Comparison of ENCODE assay signal across 32 cellular contexts in genomic region chr6:168104636-168105035, GRCh38. TPM values are rescaled to one million over a fixed set of nuclear protein-coding genes. Genes with fewer than 3 reads are reported as not detected.
"Had no signal": no experiment of that assay in that cellular context is flagged by ENCODE, and none has a peak within 500 bp of the region (broad histone marks: within the 10 kb centered on the region; RNA-seq: fewer than 3 reads in every experiment).

No MANE protein-coding gene starts in this region.

- H3K27ac Mint-ChIP-seq: activated CD4-positive, alpha-beta T cell treated with anti-CD3 and anti-CD28 coated beads, Interleukin-2, amount 10 ng/mL, durations not matched to agents 24 days and 14 days; activated CD8-positive, alpha-beta memory T cell treated with anti-CD3 and anti-CD28 coated beads, Interleukin-2, amount 10 ng/mL, durations not matched to agents 7 days and 5 days; activated naive CD8-positive, alpha-beta T cell treated with anti-CD3 and anti-CD28 coated beads, Interleukin-2, amount 10 ng/mL, durations not matched to agents 7 days and 5 days; activated T-cell treated with anti-CD3 and anti-CD28 coated beads, Interleukin-2, amount 50 U/mL, for 24 hours; activated T-helper 1 cell treated with anti-CD3 and anti-CD28 coated beads, Interleukin-12 subunit alpha, Interleukin-12 subunit beta, Interleukin-2, Interleukin-4 antibody, amounts not matched to agents 30 ng/mL and 10 ng/mL and 1 ng/mL, durations not matched to agents 14 hours and 24 hours and 36 hours; WTC11 had no signal

- H3K36me3 Mint-ChIP-seq: activated CD8-positive, alpha-beta memory T cell treated with anti-CD3 and anti-CD28 coated beads, Interleukin-2, amount 10 ng/mL, durations not matched to agents 7 days and 5 days; activated naive CD8-positive, alpha-beta T cell treated with anti-CD3 and anti-CD28 coated beads, Interleukin-2, amount 10 ng/mL, durations not matched to agents 7 days and 5 days; WTC11 had no signal

- ATAC-seq: activated CD8-positive, alpha-beta memory T cell treated with anti-CD3 and anti-CD28 coated beads, Interleukin-2, amount 10 ng/mL, durations not matched to agents 7 days and 5 days; SK-N-SH treated with all-trans-retinoic acid at 6 μM for 48 hours; WTC11 had no signal

- H3K4me3 Mint-ChIP-seq: activated CD4-positive, alpha-beta T cell treated with anti-CD3 and anti-CD28 coated beads, Interleukin-2, amount 10 ng/mL, durations not matched to agents 24 days and 14 days; activated CD8-positive, alpha-beta memory T cell treated with anti-CD3 and anti-CD28 coated beads, Interleukin-2, amount 10 ng/mL, durations not matched to agents 7 days and 5 days; activated naive CD8-positive, alpha-beta T cell treated with anti-CD3 and anti-CD28 coated beads, Interleukin-2, amount 10 ng/mL, durations not matched to agents 7 days and 5 days; activated T-cell treated with anti-CD3 and anti-CD28 coated beads, Interleukin-2, amount 50 U/mL, for 24 hours; activated T-helper 1 cell treated with anti-CD3 and anti-CD28 coated beads, Interleukin-12 subunit alpha, Interleukin-12 subunit beta, Interleukin-2, Interleukin-4 antibody, amounts not matched to agents 30 ng/mL and 10 ng/mL and 1 ng/mL, durations not matched to agents 14 hours and 24 hours and 36 hours; WTC11 had no signal

- H3K4me3 ChIP-seq: adrenal gland, breast epithelium, MG63, SJSA1 had no signal

- H3K27me3 ChIP-seq: MG63, SJSA1 had no signal

- H3K9me3 ChIP-seq: adrenal gland, breast epithelium, MG63, SJSA1 had no signal

- H3K4me1 ChIP-seq: adrenal gland, SJSA1 had no signal

- H3K27ac ChIP-seq: adrenal gland, breast epithelium, SJSA1 had no signal

- H3K4me1 Mint-ChIP-seq: activated CD4-positive, alpha-beta T cell treated with anti-CD3 and anti-CD28 coated beads, Interleukin-2, amount 10 ng/mL, durations not matched to agents 24 days and 14 days; activated CD8-positive, alpha-beta memory T cell treated with anti-CD3 and anti-CD28 coated beads, Interleukin-2, amount 10 ng/mL, durations not matched to agents 7 days and 5 days; activated naive CD8-positive, alpha-beta T cell treated with anti-CD3 and anti-CD28 coated beads, Interleukin-2, amount 10 ng/mL, durations not matched to agents 7 days and 5 days had no signal

- H3K9me3 Mint-ChIP-seq: activated CD4-positive, alpha-beta T cell treated with anti-CD3 and anti-CD28 coated beads, Interleukin-2, amount 10 ng/mL, durations not matched to agents 24 days and 14 days; activated naive CD8-positive, alpha-beta T cell treated with anti-CD3 and anti-CD28 coated beads, Interleukin-2, amount 10 ng/mL, durations not matched to agents 7 days and 5 days; activated T-cell treated with anti-CD3 and anti-CD28 coated beads, Interleukin-2, amount 50 U/mL, for 24 hours; activated T-helper 1 cell treated with anti-CD3 and anti-CD28 coated beads, Interleukin-12 subunit alpha, Interleukin-12 subunit beta, Interleukin-2, Interleukin-4 antibody, amounts not matched to agents 30 ng/mL and 10 ng/mL and 1 ng/mL, durations not matched to agents 14 hours and 24 hours and 36 hours; WTC11 had no signal

- H3K36me3 ChIP-seq: adrenal gland, breast epithelium, MG63, SJSA1 had no signal

- DNase-seq: activated CD4-positive, alpha-beta T cell treated with anti-CD3 and anti-CD28 coated beads for 1 hour; activated CD4-positive, alpha-beta T cell treated with anti-CD3 and anti-CD28 coated beads, Interleukin-2, amount 10 ng/mL, durations not matched to agents 24 days and 14 days; activated CD4-positive, alpha-beta T cell treated with anti-CD3 and anti-CD28 coated beads, Interleukin-2, amount 50 U/mL, for 48 hours; activated CD8-positive, alpha-beta memory T cell treated with anti-CD3 and anti-CD28 coated beads, Interleukin-2, amount 10 ng/mL, durations not matched to agents 7 days and 5 days; activated effector memory CD4-positive, alpha-beta T cell treated with Interleukin-2 at 50 U/mL for 16 hours; activated naive CD4-positive, alpha-beta T cell; activated naive CD8-positive, alpha-beta T cell treated with anti-CD3 and anti-CD28 coated beads, Interleukin-2, amount 10 ng/mL, durations not matched to agents 7 days and 5 days; activated T-cell treated with anti-CD3 and anti-CD28 coated beads, Interleukin-2, amount 50 U/mL, for 24 hours; adrenal gland; anterior cingulate cortex; caudate nucleus; MG63; MV-4-11; NCI-H1092 treated with DMSO at 0.1 percent for 48 hours; NCI-H1417 treated with DMSO at 0.1 percent for 48 hours; NCI-H1694; NCI-H2029; NCI-H2107; NCI-H226; NCI-H526; NCI-H82; SHP77; SW 1271 had no signal

RNA-seq across cellular contexts. Expression of gene FRMD1, which starts 25.6 kb away (rescaled TPM):
- total RNA-seq: activated CD4-positive, alpha-beta T cell treated with anti-CD3 and anti-CD28 coated beads, Interleukin-2, amount 10 ng/mL, durations not matched to agents 24 days and 14 days; activated CD8-positive, alpha-beta memory T cell treated with anti-CD3 and anti-CD28 coated beads, Interleukin-2, amount 10 ng/mL, durations not matched to agents 7 days and 5 days; activated naive CD8-positive, alpha-beta T cell treated with anti-CD3 and anti-CD28 coated beads, Interleukin-2, amount 10 ng/mL, durations not matched to agents 7 days and 5 days; activated T-helper 1 cell treated with anti-CD3 and anti-CD28 coated beads, Interleukin-12 subunit alpha, Interleukin-12 subunit beta, Interleukin-2, Interleukin-4 antibody, amounts not matched to agents 30 ng/mL and 10 ng/mL and 1 ng/mL, durations not matched to agents 14 hours and 24 hours and 36 hours; NCI-H460; OCI-LY7; RPMI7951; SJSA1; T-helper 1 cell treated with Interleukin-12 subunit alpha and Interleukin-12 subunit beta and Interleukin-4 antibody, amounts not matched to agents 30 ng/mL and 1 ng/mL, for 36 hours had no signal
